ENCODE assay signal across 19 cellular contexts in the genomic region with DNA sequence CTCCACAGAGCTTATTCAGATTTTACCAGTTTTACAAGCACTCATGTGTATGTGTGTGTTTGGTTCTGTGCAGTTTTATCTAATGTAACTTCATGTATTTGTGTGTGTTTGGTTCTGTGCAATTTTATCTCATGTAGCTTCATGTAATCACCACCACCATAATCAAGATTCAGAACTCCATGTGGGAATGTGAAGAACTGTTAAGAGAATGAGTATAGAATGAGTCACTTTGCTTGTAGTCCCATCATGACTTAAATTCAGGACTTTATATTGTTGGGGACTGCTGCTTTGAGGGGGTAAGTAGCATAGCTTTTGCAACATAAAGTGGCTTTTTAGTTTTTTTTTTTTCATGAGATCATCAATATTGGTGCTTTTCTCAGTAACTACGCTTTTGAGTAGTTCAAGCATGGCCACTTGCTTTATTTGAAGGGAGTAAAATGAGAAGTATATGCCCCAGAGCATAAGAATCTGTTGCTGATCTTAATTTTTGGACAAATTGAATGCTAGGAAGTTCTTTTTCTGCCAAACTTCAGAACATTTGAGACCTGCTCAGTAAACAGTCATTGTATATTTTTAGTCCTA. TPM values are rescaled to one million over a fixed set of nuclear protein-coding genes. Genes with fewer than 3 reads are reported as not detected.
DNase-seq lines count a peak whose midpoint lies in the region; ATAC-seq and TF ChIP-seq lines count a peak whose summit lies in the region.
"Had no signal": no experiment of that assay in that cellular context is flagged by ENCODE, and none has a peak within 500 bp of the region (broad histone marks: within the 10 kb centered on the region; RNA-seq: fewer than 3 reads in every experiment).

No MANE protein-coding gene starts in this region.

- H3K9me3 Mint-ChIP-seq in stimulated activated effector memory CD8-positive, alpha-beta T cell treated with anti-CD3 and anti-CD28 coated beads, Interleukin-12 subunit alpha, Interleukin-12 subunit beta, amount 100 ng/mL, for 72 hours = no peaks in the 10 kb centered on the region
- H3K9me3 Mint-ChIP-seq: H9; stimulated activated naive CD8-positive, alpha-beta T cell treated with anti-CD3 and anti-CD28 coated beads, Interleukin-15, amount 100 ng/mL, for 72 hours had no signal

- dilution Hi-C loops in mammary epithelial cell (cut with HindIII; ENCODE audit: low sequenced_read_pairs) = no loop called here

- H3K27ac Mint-ChIP-seq in stimulated activated effector memory CD8-positive, alpha-beta T cell treated with anti-CD3 and anti-CD28 coated beads, Interleukin-12 subunit alpha, Interleukin-12 subunit beta, amount 100 ng/mL, for 72 hours = no peak overlapping the region
- H3K27ac Mint-ChIP-seq: H9; stimulated activated naive CD8-positive, alpha-beta T cell treated with anti-CD3 and anti-CD28 coated beads, Interleukin-15, amount 100 ng/mL, for 72 hours had no signal

- H2AFZ ChIP-seq in mammary epithelial cell (ENCODE audit: low read depth, low read length) (no peak overlapping the region), OCI-LY7 (ENCODE audit: low read length) (no peak overlapping the region)

- no peak overlapping the region for H3K4me3 Mint-ChIP-seq in stimulated activated effector memory CD8-positive, alpha-beta T cell treated with anti-CD3 and anti-CD28 coated beads, Interleukin-12 subunit alpha, Interleukin-12 subunit beta, amount 100 ng/mL, for 72 hours
- H3K4me3 Mint-ChIP-seq: H9; stimulated activated naive CD8-positive, alpha-beta T cell treated with anti-CD3 and anti-CD28 coated beads, Interleukin-15, amount 100 ng/mL, for 72 hours had no signal

- H3K4me1 ChIP-seq in mammary epithelial cell (ENCODE audit: insufficient read depth, low read length) (peaks cover 55% of the 10 kb centered on the region), breast epithelium (no peaks in the 10 kb centered on the region), gastrocnemius medialis (no peaks in the 10 kb centered on the region), OCI-LY7 (ENCODE audit: insufficient read depth, low read length, poor library complexity, severe bottlenecking) (no peaks in the 10 kb centered on the region)

- TF ChIP-seq CTCF in mammary epithelial cell (conservative IDR thresholded peaks at IDR 0.05 in 1 of 2, IDR thresholded peaks at IDR 0.05 in 1 of 2; ENCODE audit: extremely low read depth in 1 of 2, insufficient read depth in 1 of 2, low read depth in 1 of 2, low read length in 2 of 2) = no peak
- no peak for TF ChIP-seq CTCF in breast epithelium (IDR thresholded peaks at IDR 0.05)
- TF ChIP-seq CTCF in fibroblast of the aortic adventitia (IDR thresholded peaks at IDR 0.05; ENCODE audit: insufficient read depth, low read length) = no peak
- no peak for TF ChIP-seq CTCF in gastrocnemius medialis (IDR thresholded peaks at IDR 0.05 in 4 of 5, conservative IDR thresholded peaks at IDR 0.05 in 1 of 5)
- TF ChIP-seq CTCF in OCI-LY7 (conservative IDR thresholded peaks at IDR 0.05; ENCODE audit: low read length) = no peak

- CTCF ChIA-PET in mammary epithelial cell (lab: Charles Lee; ENCODE audit: low non-redundant PET) (no interaction called here), OCI-LY7 (lab: Charles Lee; ENCODE audit: unreplicated experiment) (no interaction called here)

- H3K36me3 Mint-ChIP-seq in stimulated activated effector memory CD8-positive, alpha-beta T cell treated with anti-CD3 and anti-CD28 coated beads, Interleukin-12 subunit alpha, Interleukin-12 subunit beta, amount 100 ng/mL, for 72 hours = no peaks in the 10 kb centered on the region

- no peaks in the 10 kb centered on the region for H3K9me2 ChIP-seq in OCI-LY7 (ENCODE audit: insufficient read depth, low read length)

- POLR2A ChIA-PET in OCI-LY7 (lab: Charles Lee) = interaction anchor here (0.6 kb wide), 1 partner anchor 484 kb away, joined by 3 read pairs; no protein-coding TSS in a partner anchor

- WGBS in mammary epithelial cell (ENCODE audit: low coverage, missing lambda C conversion rate) = 100% methylated on average over 1 of the region's 1 CpG

- H4K20me1 ChIP-seq in mammary epithelial cell (ENCODE audit: insufficient read depth, low read length) (no peaks in the 10 kb centered on the region), OCI-LY7 (ENCODE audit: insufficient read depth, low read length) (no peaks in the 10 kb centered on the region)

- intact Hi-C loops in mammary epithelial cell (cut with micrococcal nuclease) (no loop called here), breast epithelium (cut with DNase I; ENCODE audit: low total_unique reads) (no loop called here), gastrocnemius medialis (cut with DNase I; ENCODE audit: low total_unique reads) (no loop called here), OCI-LY7 (cut with micrococcal nuclease; ENCODE audit: unreplicated experiment) (no loop called here)

- ATAC-seq in gastrocnemius medialis (no peak), GM21576 (IDR thresholded peaks at IDR 0.05; ENCODE audit: unreplicated experiment) (no peak)
- no peak for ATAC-seq in stimulated activated effector memory CD8-positive, alpha-beta T cell treated with anti-CD3 and anti-CD28 coated beads, Interleukin-12 subunit alpha, Interleukin-12 subunit beta, amount 100 ng/mL, for 72 hours
- ATAC-seq: esophagus mucosa; stimulated activated naive CD8-positive, alpha-beta T cell treated with anti-CD3 and anti-CD28 coated beads, Interleukin-15, amount 100 ng/mL, for 72 hours had no signal

- BruUV-seq in mammary epithelial cell (replicated peaks; lab: Mats Ljungman, UMichigan) (no TSS peak), OCI-LY7 (replicated peaks; lab: Mats Ljungman, UMichigan) (no TSS peak)

- H3K27me3 ChIP-seq in mammary epithelial cell (ENCODE audit: insufficient read depth, low read length) (no peaks in the 10 kb centered on the region), breast epithelium (no peaks in the 10 kb centered on the region), gastrocnemius medialis (no peaks in the 10 kb centered on the region)

- no peak overlapping the region for H3K27ac ChIP-seq in mammary epithelial cell (ENCODE audit: insufficient read depth, low read depth, low read length)
- no peak overlapping the region for H3K27ac ChIP-seq in breast epithelium
- no peak overlapping the region for H3K27ac ChIP-seq in gastrocnemius medialis
- H3K27ac ChIP-seq in OCI-LY7 (ENCODE audit: low read depth, low read length, poor library complexity, severe bottlenecking) = no peak overlapping the region
- H3K27ac ChIP-seq: C4-2B had no signal

- in situ Hi-C loops in mammary epithelial cell (cut with MboI; ENCODE audit: low sequenced_read_pairs in 2 of 2) (no loop called here), gastrocnemius medialis (cut with MboI; ENCODE audit: low sequenced_read_pairs in 4 of 4) (no loop called here)

- H3K79me2 ChIP-seq in mammary epithelial cell (ENCODE audit: insufficient read depth, low read length) = no peaks in the 10 kb centered on the region
- no peaks in the 10 kb centered on the region for H3K79me2 ChIP-seq in OCI-LY7 (ENCODE audit: insufficient read depth, low read depth, low read length)

- no peaks in the 10 kb centered on the region for H3K9me3 ChIP-seq in mammary epithelial cell (replicated peaks; ENCODE audit: insufficient read depth, low read length)
- H3K9me3 ChIP-seq in breast epithelium = no peaks in the 10 kb centered on the region
- no peaks in the 10 kb centered on the region for H3K9me3 ChIP-seq in gastrocnemius medialis
- H3K9me3 ChIP-seq in OCI-LY7 (ENCODE audit: low read length) = no peaks in the 10 kb centered on the region

- DNase-seq in mammary epithelial cell (peak; percentile 57), breast epithelium (ENCODE audit: low spot score in 2 of 2) (no peak), amniotic epithelial cell (ENCODE audit: low read depth) (peak; percentile 55), fibroblast of the aortic adventitia (ENCODE audit: low read depth) (peak; percentile 76), gastrocnemius medialis (no peak), OCI-LY7 (ENCODE audit: low spot score) (no peak)
- no peak for DNase-seq in stimulated activated effector memory CD8-positive, alpha-beta T cell treated with anti-CD3 and anti-CD28 coated beads, Interleukin-12 subunit alpha, Interleukin-12 subunit beta, amount 100 ng/mL, for 72 hours (ENCODE audit: low spot score in 2 of 2)
- DNase-seq: activated effector memory CD4-positive, alpha-beta T cell treated with anti-CD3 and anti-CD28 coated beads, Interleukin-2, amount 50 U/mL, for 16 hours; dermis blood vessel endothelial cell; DMS153; H9; hypothalamus; NCI-H146; retina; Right ventricle myocardium superior; stimulated activated naive CD8-positive, alpha-beta T cell treated with anti-CD3 and anti-CD28 coated beads, Interleukin-15, amount 100 ng/mL, for 72 hours had no signal

- no peak overlapping the region for H3K4me3 ChIP-seq in mammary epithelial cell (replicated peaks in 1 of 3; ENCODE audit: insufficient read depth in 1 of 3, low read depth in 2 of 3, low read length in 3 of 3)
- H3K4me3 ChIP-seq in breast epithelium = no peak overlapping the region
- no peak overlapping the region for H3K4me3 ChIP-seq in fibroblast of the aortic adventitia (ENCODE audit: low read depth, low read length)
- no peak overlapping the region for H3K4me3 ChIP-seq in gastrocnemius medialis
- H3K4me3 ChIP-seq in OCI-LY7 (ENCODE audit: low read depth, low read length, poor library complexity, severe bottlenecking) = no peak overlapping the region

- no peaks in the 10 kb centered on the region for H3K4me1 Mint-ChIP-seq in stimulated activated effector memory CD8-positive, alpha-beta T cell treated with anti-CD3 and anti-CD28 coated beads, Interleukin-12 subunit alpha, Interleukin-12 subunit beta, amount 100 ng/mL, for 72 hours

- H3K9ac ChIP-seq in mammary epithelial cell (ENCODE audit: insufficient read depth, low read length) = no peak overlapping the region

- H3K4me2 ChIP-seq in mammary epithelial cell (ENCODE audit: insufficient read depth, low read depth, low read length) (no peak overlapping the region), OCI-LY7 (ENCODE audit: low read length) (no peak overlapping the region)

- TF ChIP-seq POLR2A in breast epithelium (IDR thresholded peaks at IDR 0.05) = no peak
- TF ChIP-seq POLR2A in gastrocnemius medialis (IDR thresholded peaks at IDR 0.05) = no peak

- H3K36me3 ChIP-seq in mammary epithelial cell (ENCODE audit: insufficient read depth, low read length) (no peaks in the 10 kb centered on the region), breast epithelium (no peaks in the 10 kb centered on the region), gastrocnemius medialis (no peaks in the 10 kb centered on the region), OCI-LY7 (ENCODE audit: insufficient read depth, low read length) (no peaks in the 10 kb centered on the region)

RNA-seq across cellular contexts. Expression of a gene that starts 28.9 kb away (rescaled TPM):
- total RNA-seq in mammary epithelial cell (not detected), breast epithelium (not detected), fibroblast of the aortic adventitia (ENCODE audit: low replicate concordance) (not detected in 2 replicates), gastrocnemius medialis (not detected), OCI-LY7 (2022) (0.74 and 0.76 TPM in 2 replicates)
- polyA plus RNA-seq in mammary epithelial cell = not detected
- not detected for polyA minus RNA-seq in mammary epithelial cell
- 0.35 and 0.51 TPM in 2 replicates for total RNA-seq in OCI-LY7 (2014; rRNA removed; shearing (Covaris generic))
- total RNA-seq: dermis blood vessel endothelial cell, esophagus mucosa, H9, Right ventricle myocardium superior had no signal

RNA-seq across cellular contexts. Expression of a gene that starts 34.7 kb away (rescaled TPM):
- 100 to 1,000 TPM in 1 of 2 donors, 10 to 100 TPM in 1; 63.3 to 145 TPM for total RNA-seq in mammary epithelial cell
- 151 TPM for polyA plus RNA-seq in mammary epithelial cell
- 162 TPM for polyA minus RNA-seq in mammary epithelial cell
- total RNA-seq in breast epithelium = 100 to 1,000 TPM in 1 of 3 donors, 10 to 100 TPM in 2; 73.4 to 104 (median 76.1) TPM
- total RNA-seq in fibroblast of the aortic adventitia (ENCODE audit: low replicate concordance) = 31.1 and 68.5 TPM in 2 replicates
- 100 to 1,000 TPM in 2 of 4 donors, 10 to 100 TPM in 2; 71.3 to 157 (median 105) TPM for total RNA-seq in gastrocnemius medialis
- total RNA-seq in OCI-LY7 (2014; rRNA removed; shearing (Covaris generic)) = 70.2 and 74.4 TPM in 2 replicates
- 95.1 and 95.7 TPM in 2 replicates for total RNA-seq in OCI-LY7 (2022)

Comparison
In these comparisons a context has a peak if more than half of its experiments do, and no peak if none do; other contexts are left out.
1. DNase-seq: peak in mammary epithelial cell (single experiment), amniotic epithelial cell (single experiment) and fibroblast of the aortic adventitia (single experiment); none in breast epithelium (0 of 2), gastrocnemius medialis (0 of 2), OCI-LY7 (single experiment) and stimulated activated effector memory CD8-positive, alpha-beta T cell treated with anti-CD3 and anti-CD28 coated beads, Interleukin-12 subunit alpha, Interleukin-12 subunit beta, amount 100 ng/mL, for 72 hours (0 of 2).